ENCODE assay signal across 28 cellular contexts in the genomic region with DNA sequence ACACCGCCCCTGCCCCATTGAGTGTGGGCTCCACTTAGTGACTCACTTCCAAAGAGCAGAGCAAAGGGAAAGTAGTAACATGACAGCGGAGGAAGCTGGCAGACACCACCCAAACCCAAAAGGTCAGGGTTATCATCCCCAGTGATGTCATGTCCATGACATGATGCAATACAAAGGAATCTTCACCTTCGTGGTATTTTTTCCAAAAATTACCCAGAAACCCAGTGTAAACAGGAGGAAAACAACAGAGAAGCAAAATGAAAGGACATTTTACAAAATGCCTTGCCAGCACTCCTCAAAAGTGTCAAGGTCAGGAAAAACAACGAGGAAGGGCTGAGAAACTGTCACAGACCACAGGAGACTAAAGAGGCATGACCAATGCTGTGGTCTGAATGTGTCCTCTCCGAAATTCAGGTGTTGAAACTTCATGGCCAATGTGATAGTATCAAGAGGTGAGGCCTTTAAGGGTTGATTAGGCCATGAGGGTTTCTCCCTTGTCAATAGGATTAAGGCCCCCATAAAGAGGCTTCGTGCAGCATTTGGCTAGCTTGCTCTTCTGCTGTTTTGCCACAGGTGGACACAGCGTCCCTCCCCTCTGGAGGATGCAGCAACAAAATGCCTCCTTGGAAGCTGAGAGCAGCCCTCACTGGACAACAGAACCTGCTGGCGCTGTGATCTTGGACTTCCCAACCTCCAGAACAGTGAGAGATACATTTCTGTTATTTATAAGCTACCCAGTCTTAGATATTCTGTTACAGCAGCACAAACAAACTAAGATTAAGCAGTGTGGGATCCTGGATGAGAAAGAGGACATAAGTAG. TPM values are rescaled to one million over a fixed set of nuclear protein-coding genes. Genes with fewer than 3 reads are reported as not detected.
DNase-seq lines count a peak whose midpoint lies in the region; ATAC-seq and TF ChIP-seq lines count a peak whose summit lies in the region.
"Had no signal": no experiment of that assay in that cellular context is flagged by ENCODE, and none has a peak within 500 bp of the region (broad histone marks: within the 10 kb centered on the region; RNA-seq: fewer than 3 reads in every experiment).

No MANE protein-coding gene starts in this region.

- no peak overlapping the region for H4K8ac ChIP-seq in neuronal stem cell (ENCODE audit: low read depth, low read length)

- no peak overlapping the region for H3K4me3 ChIP-seq in cardiac fibroblast (replicated peaks in 1 of 2; ENCODE audit: low read depth in 2 of 2, low read length in 2 of 2)
- no peak overlapping the region for H3K4me3 ChIP-seq in neuronal stem cell (ENCODE audit: low read length in 2 of 2)
- no peak overlapping the region for H3K4me3 ChIP-seq in psoas muscle
- H3K4me3 ChIP-seq: A549, GM23248, heart right ventricle, left lung, Peyer's patch, sigmoid colon, SK-N-MC, upper lobe of right lung had no signal

- H2BK15ac ChIP-seq in neuronal stem cell (ENCODE audit: low read length) = peak overlapping the region; percentile 15

- H3K27me3 ChIP-seq in neuronal stem cell (ENCODE audit: control insufficient read depth in 3 of 3, insufficient read depth in 3 of 3, low read depth in 1 of 3, low read length in 3 of 3) = peaks cover 0 to 20% (median 0%) of the 10 kb centered on the region in 3 experiments
- H3K27me3 ChIP-seq in psoas muscle (ENCODE audit: insufficient read depth in 3 of 3, low read length in 2 of 3) = no peaks in the 10 kb centered on the region
- H3K27me3 ChIP-seq: Peyer's patch, sigmoid colon had no signal

- H3K36me3 ChIP-seq in neuronal stem cell (replicated peaks in 1 of 2; ENCODE audit: control insufficient read depth in 2 of 2, insufficient read depth in 2 of 2, low read length in 2 of 2) (no peaks in the 10 kb centered on the region), psoas muscle (ENCODE audit: insufficient read depth in 1 of 2, low read depth in 1 of 2) (no peaks in the 10 kb centered on the region)
- H3K36me3 ChIP-seq: heart right ventricle, left lung, Peyer's patch, sigmoid colon, upper lobe of right lung had no signal

- no peaks in the 10 kb centered on the region for H3K79me1 ChIP-seq in neuronal stem cell (ENCODE audit: low read depth, low read length)

- intact Hi-C loops in psoas muscle (cut with DNase I) = no loop called here

- H3K18ac ChIP-seq in neuronal stem cell (ENCODE audit: low read length) = no peak overlapping the region

- ATAC-seq in GM19467 (IDR thresholded peaks at IDR 0.05; ENCODE audit: unreplicated experiment) (no peak), T-helper 17 cell (no peak), psoas muscle (no peak)
- ATAC-seq: A549; activated CD4-positive, CD25-positive, alpha-beta regulatory T cell treated with anti-CD3 and anti-CD28 coated beads, Interleukin-2, amount 50 U/mL, for 24 hours; activated CD8-positive, alpha-beta memory T cell treated with anti-CD3 and anti-CD28 coated beads, Interleukin-2, amount 10 ng/mL, durations not matched to agents 7 days and 5 days; heart right ventricle; left lung; upper lobe of right lung had no signal

- no peak overlapping the region for H3K9ac ChIP-seq in neuronal stem cell (ENCODE audit: low read depth, low read length, poor library complexity)
- H3K9ac ChIP-seq: GM23248 had no signal

- H3K27ac ChIP-seq in neuronal stem cell (replicated peaks; ENCODE audit: low read length) = no peak overlapping the region
- no peak overlapping the region for H3K27ac ChIP-seq in psoas muscle
- H3K27ac ChIP-seq: A549, GM23248, heart right ventricle, left lung, Peyer's patch, sigmoid colon, SK-N-MC, upper lobe of right lung had no signal

- no peak overlapping the region for H3K23ac ChIP-seq in neuronal stem cell (ENCODE audit: low read depth, low read length, poor library complexity)

- TF ChIP-seq CTCF in cardiac fibroblast (IDR thresholded peaks at IDR 0.05; ENCODE audit: low read depth, low read length) (no peak), psoas muscle (IDR thresholded peaks at IDR 0.05) (no peak)

- H3K9me3 Mint-ChIP-seq in activated CD4-positive, alpha-beta T cell treated with anti-CD3 and anti-CD28 coated beads, Interleukin-2, amount 10 ng/mL, durations not matched to agents 7 days and 5 days = no peaks in the 10 kb centered on the region

- H3K27me3 Mint-ChIP-seq in activated CD4-positive, alpha-beta T cell treated with anti-CD3 and anti-CD28 coated beads, Interleukin-2, amount 10 ng/mL, durations not matched to agents 7 days and 5 days = peaks cover 1% of the 10 kb centered on the region
- peaks cover 51% of the 10 kb centered on the region for H3K27me3 Mint-ChIP-seq in T-helper 17 cell

- H3K27ac Mint-ChIP-seq in activated CD4-positive, alpha-beta T cell treated with anti-CD3 and anti-CD28 coated beads, Interleukin-2, amount 10 ng/mL, durations not matched to agents 7 days and 5 days = peak overlapping the region; percentile 23
- H3K27ac Mint-ChIP-seq in T-helper 17 cell = no peak overlapping the region
- H3K27ac Mint-ChIP-seq: activated CD8-positive, alpha-beta memory T cell treated with anti-CD3 and anti-CD28 coated beads, Interleukin-2, amount 10 ng/mL, durations not matched to agents 7 days and 5 days; B cell; nephron progenitor cell had no signal

- H3K4me3 Mint-ChIP-seq in activated CD4-positive, alpha-beta T cell treated with anti-CD3 and anti-CD28 coated beads, Interleukin-2, amount 10 ng/mL, durations not matched to agents 7 days and 5 days = no peak overlapping the region
- no peak overlapping the region for H3K4me3 Mint-ChIP-seq in T-helper 17 cell
- H3K4me3 Mint-ChIP-seq: activated CD8-positive, alpha-beta memory T cell treated with anti-CD3 and anti-CD28 coated beads, Interleukin-2, amount 10 ng/mL, durations not matched to agents 7 days and 5 days; B cell; nephron progenitor cell had no signal

- H3K4me1 Mint-ChIP-seq in activated CD4-positive, alpha-beta T cell treated with anti-CD3 and anti-CD28 coated beads, Interleukin-2, amount 10 ng/mL, durations not matched to agents 7 days and 5 days = no peaks in the 10 kb centered on the region
- H3K4me1 Mint-ChIP-seq in T-helper 17 cell = no peaks in the 10 kb centered on the region
- H3K4me1 Mint-ChIP-seq: B cell, nephron progenitor cell had no signal

- H3K4me1 ChIP-seq in neuronal stem cell (ENCODE audit: control insufficient read depth in 2 of 2, insufficient read depth in 1 of 2, low read depth in 1 of 2, low read length in 2 of 2) (peaks cover 0 to 2% of the 10 kb centered on the region in 2 donors), psoas muscle (no peaks in the 10 kb centered on the region)
- H3K4me1 ChIP-seq: heart right ventricle, left lung, Peyer's patch, upper lobe of right lung had no signal

- H3K14ac ChIP-seq in neuronal stem cell (ENCODE audit: low read length) = no peak overlapping the region

- H3K9me3 ChIP-seq in neuronal stem cell (replicated peaks in 1 of 2; ENCODE audit: control insufficient read depth in 2 of 2, insufficient read depth in 1 of 2, low read depth in 1 of 2, low read length in 2 of 2) (peaks cover 0 to 2% of the 10 kb centered on the region in 2 donors), T-helper 17 cell (ENCODE audit: control insufficient read depth, low read length, poor library complexity, severe bottlenecking) (no peaks in the 10 kb centered on the region), psoas muscle (no peaks in the 10 kb centered on the region)
- H3K9me3 ChIP-seq: A549, heart right ventricle, Peyer's patch, sigmoid colon, upper lobe of right lung had no signal

- no peak overlapping the region for H4K91ac ChIP-seq in neuronal stem cell (ENCODE audit: low read depth, low read length, poor library complexity)

- no peak overlapping the region for H2AFZ ChIP-seq in neuronal stem cell (ENCODE audit: low read length)
- H2AFZ ChIP-seq: GM23248 had no signal

- WGBS in neuronal stem cell (ENCODE audit: extremely low coverage in 2 of 2, insufficient read length in 2 of 2, insufficient replicate concordance in 1 of 2), 2 donors = no CpG with 5 or more reads among the region's 8 CpGs
- 75 to 79% (median 75%) methylated on average over 8 of the region's 8 CpGs for WGBS in psoas muscle, 3 donors

- no peak overlapping the region for H2BK12ac ChIP-seq in neuronal stem cell (ENCODE audit: low read length)

- H3K36me3 Mint-ChIP-seq in activated CD4-positive, alpha-beta T cell treated with anti-CD3 and anti-CD28 coated beads, Interleukin-2, amount 10 ng/mL, durations not matched to agents 7 days and 5 days (ENCODE audit: low read depth) = no peaks in the 10 kb centered on the region
- peaks cover 2% of the 10 kb centered on the region for H3K36me3 Mint-ChIP-seq in T-helper 17 cell (ENCODE audit: low read depth)
- H3K36me3 Mint-ChIP-seq: activated CD8-positive, alpha-beta memory T cell treated with anti-CD3 and anti-CD28 coated beads, Interleukin-2, amount 10 ng/mL, durations not matched to agents 7 days and 5 days had no signal

- no peak overlapping the region for H3K4ac ChIP-seq in neuronal stem cell (ENCODE audit: low read length)

- no peak overlapping the region for H2BK120ac ChIP-seq in neuronal stem cell (ENCODE audit: low read depth, low read length)

- no peak overlapping the region for H2BK5ac ChIP-seq in neuronal stem cell (ENCODE audit: low read length)

- H3K4me2 ChIP-seq in neuronal stem cell (ENCODE audit: insufficient read depth, low read length, poor library complexity, severe bottlenecking) = no peak overlapping the region
- H3K4me2 ChIP-seq: A549 had no signal

- POLR2A ChIA-PET in activated CD4-positive, alpha-beta T cell treated with anti-CD3 and anti-CD28 coated beads, Interleukin-2, amount 10 ng/mL, durations not matched to agents 7 days and 5 days (lab: Charles Lee) = interaction anchor here (0.7 kb wide), 1 partner anchor 93 kb away, joined by 4 read pairs; no protein-coding TSS in a partner anchor

- CTCF ChIA-PET in activated CD4-positive, alpha-beta T cell treated with anti-CD3 and anti-CD28 coated beads, Interleukin-2, amount 10 ng/mL, durations not matched to agents 7 days and 5 days (lab: Charles Lee) = interaction anchor here (0.5 to 2.0 kb wide), 3 partner anchors 11 to 656 kb away, joined by 3 to 5 read pairs (median 3); no protein-coding TSS in a partner anchor

- H2AK5ac ChIP-seq in neuronal stem cell (ENCODE audit: low read depth, low read length) = no peak overlapping the region

- DNase-seq in activated CD4-positive, alpha-beta T cell treated with anti-CD3 and anti-CD28 coated beads, Interleukin-2, amount 10 ng/mL, durations not matched to agents 7 days and 5 days = no peak
- DNase-seq in activated CD4-positive, alpha-beta T cell treated with anti-CD3 and anti-CD28 coated beads, Interleukin-2, amount 50 U/mL, for 4 hours = no peak
- DNase-seq in RPMI7951 (ENCODE audit: low read depth) = peak; percentile 73
- DNase-seq in cardiac fibroblast (ENCODE audit: low read depth in 2 of 2) = peak; percentile 5 to 50
- DNase-seq in neuronal stem cell (ENCODE audit: low spot score) = no peak
- no peak for DNase-seq in T-helper 17 cell
- no peak for DNase-seq in psoas muscle
- DNase-seq: activated CD8-positive, alpha-beta memory T cell treated with anti-CD3 and anti-CD28 coated beads, Interleukin-2, amount 10 ng/mL, durations not matched to agents 7 days and 5 days; activated effector memory CD4-positive, alpha-beta T cell treated with Interleukin-2 at 50 U/mL for 16 hours; DMS53; GM23248; heart right ventricle; left lung; NCI-H1417 treated with DMSO at 0.1 percent for 48 hours; NCI-H2107; nephron progenitor cell; Peyer's patch; sigmoid colon; stimulated activated CD4-positive, alpha-beta T cell treated with anti-CD3 and anti-CD28 coated beads, Interleukin-15, amount 100 ng/mL, for 24 hours; stimulated activated CD8-positive, alpha-beta memory T cell treated with anti-CD3 and anti-CD28 coated beads, Interleukin-4, amount 100 ng/mL, for 48 hours; substantia nigra; upper lobe of right lung had no signal

RNA-seq across cellular contexts. Expression of a gene that starts 30.5 kb away (rescaled TPM):
- 10 to 100 TPM; 52.7 to 53.9 TPM for total RNA-seq in activated CD4-positive, alpha-beta T cell treated with anti-CD3 and anti-CD28 coated beads, Interleukin-2, amount 10 ng/mL, durations not matched to agents 7 days and 5 days
- 10.5 and 16.8 TPM in 2 replicates for total RNA-seq in RPMI7951 (2014; rRNA removed; shearing (Covaris generic))
- polyA plus RNA-seq in neuronal stem cell (2013, experiment 1 of 2) = 29.2 TPM
- 30.5 TPM for polyA plus RNA-seq in neuronal stem cell (2013, experiment 2 of 2)
- total RNA-seq in T-helper 17 cell = 10 to 100 TPM; 70.5 to 78.7 TPM
- total RNA-seq in psoas muscle = 10 to 100 TPM; 18.8 to 52.4 (median 26.5) TPM
- 10 to 100 TPM; 49.1 to 98.1 (median 80.5) TPM for polyA plus RNA-seq in psoas muscle

RNA-seq across cellular contexts. Expression of a gene that starts 39.8 kb away (rescaled TPM):
- not detected for total RNA-seq in activated CD4-positive, alpha-beta T cell treated with anti-CD3 and anti-CD28 coated beads, Interleukin-2, amount 10 ng/mL, durations not matched to agents 7 days and 5 days
- 0.24 and 0.49 TPM in 2 replicates for total RNA-seq in RPMI7951 (2014; rRNA removed; shearing (Covaris generic))
- polyA plus RNA-seq in neuronal stem cell (2013, experiment 1 of 2) = 2.3 TPM
- polyA plus RNA-seq in neuronal stem cell (2013, experiment 2 of 2) = 2.4 TPM
- total RNA-seq in T-helper 17 cell (under 1 TPM in 1 of 2 donors, not detected in 1; 0.05 TPM), psoas muscle (10 to 100 TPM; 12.9 to 96.2 (median 20.6) TPM)
- polyA plus RNA-seq in psoas muscle = 10 to 100 TPM in 2 of 3 donors, 1 to 10 TPM in 1; 3.2 to 63.4 (median 33.3) TPM
- total RNA-seq: bronchial epithelial cell, GM23248, upper lobe of right lung had no signal
- polyA plus RNA-seq: GM23248 had no signal

Comparison
In these comparisons a context has a peak if more than half of its experiments do, and no peak if none do; other contexts are left out.
1. DNase-seq: peak in RPMI7951 (single experiment) and cardiac fibroblast (2 of 2); none in activated CD4-positive, alpha-beta T cell treated with anti-CD3 and anti-CD28 coated beads, Interleukin-2, amount 10 ng/mL, durations not matched to agents 7 days and 5 days (single experiment), activated CD4-positive, alpha-beta T cell treated with anti-CD3 and anti-CD28 coated beads, Interleukin-2, amount 50 U/mL, for 4 hours (0 of 2), neuronal stem cell (single experiment), T-helper 17 cell (0 of 3) and psoas muscle (0 of 2).